19 cellular contexts compared by ENCODE assay signal in the genomic region with DNA sequence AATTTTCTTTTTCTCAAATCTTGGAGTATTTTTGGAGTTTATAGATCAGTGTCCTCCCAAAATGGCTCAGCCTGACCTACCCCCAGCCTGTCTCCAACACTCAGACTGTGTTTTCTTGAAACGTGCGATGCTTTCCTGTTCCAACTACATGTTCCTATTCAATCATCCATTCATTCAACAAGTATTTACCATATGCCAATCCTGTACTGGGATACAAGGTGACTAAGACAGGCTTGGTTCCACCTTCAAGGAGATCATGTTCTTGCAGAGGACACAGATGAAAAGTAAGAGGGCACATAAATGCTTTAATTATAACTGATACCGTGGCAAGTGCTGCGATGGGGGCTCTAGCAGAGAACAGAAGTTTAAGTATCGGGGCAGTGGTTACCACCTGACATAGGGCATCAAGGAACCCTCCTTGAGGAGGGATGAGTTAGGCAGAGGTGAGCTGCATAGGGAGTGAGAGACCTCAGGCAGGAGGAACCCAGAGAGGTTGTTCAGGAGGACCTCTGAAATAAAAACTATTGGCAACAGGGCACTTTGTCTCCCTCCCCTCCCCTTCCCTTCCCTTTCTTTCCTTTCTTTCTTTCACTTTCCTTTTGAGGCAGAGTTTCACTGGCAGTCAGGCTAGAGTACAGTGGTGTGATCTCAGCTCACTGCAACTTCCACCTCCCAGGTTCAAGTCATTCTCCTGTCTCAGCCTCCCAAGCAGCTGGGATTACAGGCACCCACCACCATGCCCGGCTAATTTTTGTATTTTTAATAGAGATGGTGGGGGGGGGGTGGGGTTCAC.
A peak's percentile ranks its signal among the peaks of the same experiment; 100 is the strongest.
DNase-seq lines count a peak whose midpoint lies in the region; ATAC-seq and TF ChIP-seq lines count a peak whose summit lies in the region.
"Had no signal": no experiment of that assay in that cellular context is flagged by ENCODE, and none has a peak within 500 bp of the region (broad histone marks: within the 10 kb centered on the region; RNA-seq: fewer than 3 reads in every experiment).

No MANE protein-coding gene starts in this region.

- TF ChIP-seq POLR2A in tibial nerve (IDR thresholded peaks at IDR 0.05): no peak

- H3K27ac ChIP-seq in MM.1S (ENCODE audit: low read length) (no peak overlapping the region), tibial nerve (no peak overlapping the region)
- H3K27ac ChIP-seq: hepatocyte, neutrophil, transverse colon had no signal

- peak; percentile 69 to 80 for ATAC-seq in natural killer cell treated with Interleukin-12 subunit alpha and Interleukin-12 subunit beta and Interleukin-15 and Interleukin-18, amount 100 ng/mL, for 72 hours
- ATAC-seq in GM19324 (IDR thresholded peaks at IDR 0.05; ENCODE audit: low FRiP score, unreplicated experiment): no peak

- no peaks in the 10 kb centered on the region for H3F3A ChIP-seq in MM.1S (ENCODE audit: insufficient read depth, low read length)

- no peaks in the 10 kb centered on the region; the same call in 1 of the 2 replicates for H3K27me3 Mint-ChIP-seq in HFFc6 (ENCODE audit: insufficient read depth)
- peaks cover 7 to 11% of the 10 kb centered on the region in 2 donors for H3K27me3 Mint-ChIP-seq in natural killer cell treated with Interleukin-12 subunit alpha and Interleukin-12 subunit beta and Interleukin-15 and Interleukin-18, amount 100 ng/mL, for 72 hours

- H3K9me3 Mint-ChIP-seq in HFFc6: no peaks in the 10 kb centered on the region
- no peaks in the 10 kb centered on the region for H3K9me3 Mint-ChIP-seq in natural killer cell treated with Interleukin-12 subunit alpha and Interleukin-12 subunit beta and Interleukin-15 and Interleukin-18, amount 100 ng/mL, for 72 hours
- H3K9me3 Mint-ChIP-seq: IgD-negative memory B cell had no signal

- no peaks in the 10 kb centered on the region; the same call in 1 of the 2 replicates for H3K36me3 Mint-ChIP-seq in HFFc6 (ENCODE audit: low read depth)
- H3K36me3 Mint-ChIP-seq in natural killer cell treated with Interleukin-12 subunit alpha and Interleukin-12 subunit beta and Interleukin-15 and Interleukin-18, amount 100 ng/mL, for 72 hours: no peaks in the 10 kb centered on the region
- H3K36me3 Mint-ChIP-seq: IgD-negative memory B cell had no signal

- H3K4me3 Mint-ChIP-seq in HFFc6: peak overlapping the region; percentile 20; the same call in 1 of the 2 replicates
- H3K4me3 Mint-ChIP-seq in natural killer cell treated with Interleukin-12 subunit alpha and Interleukin-12 subunit beta and Interleukin-15 and Interleukin-18, amount 100 ng/mL, for 72 hours: peak overlapping the region; percentile 38
- H3K4me3 Mint-ChIP-seq: IgD-negative memory B cell had no signal

- H3K27me3 ChIP-seq in MM.1S (replicated peaks; ENCODE audit: insufficient read depth, low read length): no peaks in the 10 kb centered on the region
- H3K27me3 ChIP-seq in tibial nerve: no peaks in the 10 kb centered on the region
- H3K27me3 ChIP-seq: cardiac muscle cell, hepatocyte, neutrophil, spleen, transverse colon had no signal

- no peaks in the 10 kb centered on the region for H3K9me3 ChIP-seq in MM.1S (replicated peaks; ENCODE audit: insufficient read depth, low read length)
- no peaks in the 10 kb centered on the region for H3K9me3 ChIP-seq in tibial nerve
- H3K9me3 ChIP-seq: neutrophil, transverse colon had no signal

- H3K79me2 ChIP-seq in MM.1S (ENCODE audit: low read length): no peaks in the 10 kb centered on the region
- H3K79me2 ChIP-seq: hepatocyte had no signal

- no peaks in the 10 kb centered on the region for H3K9me2 ChIP-seq in MM.1S (replicated peaks; ENCODE audit: insufficient read depth, low read length)

- H3K4me1 Mint-ChIP-seq in HFFc6 (ENCODE audit: low read depth): peaks cover 14% of the 10 kb centered on the region; the same call in 1 of the 2 replicates
- peaks cover 16% of the 10 kb centered on the region in 2 donors for H3K4me1 Mint-ChIP-seq in natural killer cell treated with Interleukin-12 subunit alpha and Interleukin-12 subunit beta and Interleukin-15 and Interleukin-18, amount 100 ng/mL, for 72 hours (ENCODE audit: low read depth in 2 of 2)

- H4K20me1 ChIP-seq in MM.1S (ENCODE audit: insufficient read depth, low read length): no peaks in the 10 kb centered on the region

- no peak overlapping the region for H3K27ac Mint-ChIP-seq in HFFc6
- peak overlapping the region in 1 of 2 donors; percentile 36 for H3K27ac Mint-ChIP-seq in natural killer cell treated with Interleukin-12 subunit alpha and Interleukin-12 subunit beta and Interleukin-15 and Interleukin-18, amount 100 ng/mL, for 72 hours
- H3K27ac Mint-ChIP-seq: IgD-negative memory B cell had no signal

- TF ChIP-seq CTCF in HFFc6 (IDR thresholded peaks at IDR 0.05): no peak
- TF ChIP-seq CTCF in MM.1S (IDR thresholded peaks at IDR 0.05; ENCODE audit: low read length): no peak
- TF ChIP-seq CTCF in tibial nerve (IDR thresholded peaks at IDR 0.05): no peak

- H2AFZ ChIP-seq in MM.1S (ENCODE audit: low read length): no peak overlapping the region; the same call in 1 of the 2 replicates
- H2AFZ ChIP-seq: hepatocyte had no signal

- WGBS in tibial nerve, 2 donors: 85 to 89% methylated on average over 6 of the region's 6 CpGs

- peak; percentile 8 for DNase-seq in NCI-H2171 treated with DMSO at 0.1 percent for 48 hours (lab: John Stamatoyannopoulos, UW)
- no peak for DNase-seq in NCI-H2171 (lab: John Stamatoyannopoulos, UW)
- no peak for DNase-seq in HFFc6
- peak; percentile 36 for DNase-seq in MM.1S
- no peak for DNase-seq in natural killer cell treated with Interleukin-12 subunit alpha and Interleukin-12 subunit beta and Interleukin-15 and Interleukin-18, amount 100 ng/mL, for 72 hours (ENCODE audit: low spot score)
- DNase-seq in CD1c-positive myeloid dendritic cell (ENCODE audit: extremely low spot score): no peak
- DNase-seq in tibial nerve (ENCODE audit: low spot score in 2 of 2): no peak
- DNase-seq: 8988T; activated CD4-positive, CD25-positive, alpha-beta regulatory T cell; activated effector memory CD4-positive, alpha-beta T cell treated with anti-CD3 and anti-CD28 coated beads, Interleukin-2, amount 50 U/mL, for 16 hours; NCI-H2029; spleen; transverse colon had no signal

- H3K4me2 ChIP-seq in MM.1S (ENCODE audit: low read depth, low read length): peak overlapping the region; percentile 6; the same call in 1 of the 2 replicates
- H3K4me2 ChIP-seq: hepatocyte had no signal

- no peaks in the 10 kb centered on the region for H3K4me1 ChIP-seq in MM.1S (ENCODE audit: low read length)
- H3K4me1 ChIP-seq in tibial nerve: peaks cover 0 to 12% (median 0%) of the 10 kb centered on the region in 4 donors
- H3K4me1 ChIP-seq: transverse colon had no signal

- TF ChIP-seq EP300 in tibial nerve (IDR thresholded peaks at IDR 0.05): no peak

- H3K36me3 ChIP-seq in MM.1S (replicated peaks; ENCODE audit: insufficient read depth, low read length) (no peaks in the 10 kb centered on the region), tibial nerve (no peaks in the 10 kb centered on the region)
- H3K36me3 ChIP-seq: cardiac muscle cell, neutrophil, spleen, transverse colon had no signal

- H3K9ac ChIP-seq in MM.1S (ENCODE audit: low read length): no peak overlapping the region

- H3K4me3 ChIP-seq in MM.1S (ENCODE audit: low read length): no peak overlapping the region
- no peak overlapping the region for H3K4me3 ChIP-seq in tibial nerve
- H3K4me3 ChIP-seq: cardiac muscle cell, hepatocyte, lung, transverse colon had no signal

Comparison
In these comparisons a context has a peak if more than half of its experiments do, and no peak if none do; other contexts are left out.
1. DNase-seq: peak in NCI-H2171 treated with DMSO at 0.1 percent for 48 hours (single experiment) and MM.1S (single experiment); none in NCI-H2171 (single experiment), HFFc6 (single experiment), natural killer cell treated with Interleukin-12 subunit alpha and Interleukin-12 subunit beta and Interleukin-15 and Interleukin-18, amount 100 ng/mL, for 72 hours (single experiment), CD1c-positive myeloid dendritic cell (single experiment) and tibial nerve (0 of 2).